ENCODE assay signal across 6 cellular contexts in genomic region chr3:160613661-160614060, GRCh38.
"Had no signal": no experiment of that assay in that cellular context is flagged by ENCODE, and none has a peak within 500 bp of the region (broad histone marks: within the 10 kb centered on the region; RNA-seq: fewer than 3 reads in every experiment).

No MANE protein-coding gene starts in this region.

- H3K4me3 ChIP-seq: GM23338 had no signal

- H3K4me2 ChIP-seq: GM23338 had no signal

- H3K4me3 Mint-ChIP-seq: GM23338, H9 had no signal

- DNase-seq: H9, HCEC 1CT, IMR-90 had no signal

- ATAC-seq: GM23338 had no signal

- H3K27ac Mint-ChIP-seq: GM23338, H9 had no signal

- H3K9me3 Mint-ChIP-seq: GM23338, H9 had no signal

- FAIRE-seq: H1, H54 had no signal

- H2AFZ ChIP-seq: GM23338 had no signal

- H3K4me1 Mint-ChIP-seq: GM23338, H9 had no signal
